ENCODE assay signal across 8 cellular contexts in the genomic region with DNA sequence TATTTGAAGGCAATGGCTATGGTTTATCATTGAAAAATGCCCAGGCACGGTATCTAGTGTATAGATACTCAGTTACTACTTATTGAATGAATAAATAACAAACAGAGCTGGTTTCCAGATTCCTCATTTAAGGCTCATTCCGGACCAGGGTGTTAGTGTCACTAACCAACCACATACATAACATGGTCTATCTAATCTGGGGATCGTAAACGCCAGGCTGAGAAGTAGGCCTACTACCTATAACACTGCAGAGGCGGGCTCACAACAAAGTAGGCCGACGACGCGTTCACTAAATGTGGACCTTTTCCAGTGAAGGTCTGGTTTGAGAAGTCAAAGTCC. TPM values are rescaled to one million over a fixed set of nuclear protein-coding genes. Genes with fewer than 3 reads are reported as not detected.
DNase-seq lines count a peak whose midpoint lies in the region; ATAC-seq and TF ChIP-seq lines count a peak whose summit lies in the region.

No MANE protein-coding gene starts in this region.

- TF ChIP-seq CTCF in RWPE2 (IDR thresholded peaks at IDR 0.05; ENCODE audit: poor library complexity, severe bottlenecking): no peak
- TF ChIP-seq CTCF in foreskin keratinocyte (conservative IDR thresholded peaks at IDR 0.05): no peak

- peaks cover 29% of the 10 kb centered on the region for H3K36me3 ChIP-seq in RWPE2 (ENCODE audit: low read depth)

- no peaks in the 10 kb centered on the region for H3K9me3 ChIP-seq in RWPE2 (ENCODE audit: severe bottlenecking)

- H3K4me1 ChIP-seq in RWPE2 (ENCODE audit: insufficient read depth, poor library complexity, severe bottlenecking): peaks cover 8% of the 10 kb centered on the region
- no peaks in the 10 kb centered on the region for H3K4me1 ChIP-seq in foreskin keratinocyte

- H3K36me3 Mint-ChIP-seq in activated CD8-positive, alpha-beta memory T cell treated with anti-CD3 and anti-CD28 coated beads, Interleukin-2, amount 10 ng/mL, durations not matched to agents 7 days and 5 days: peaks cover 19% of the 10 kb centered on the region
- peaks cover 24% of the 10 kb centered on the region for H3K36me3 Mint-ChIP-seq in stimulated activated memory B cell treated with anti-CD40 and anti-IgM and Interleukin-4, amounts not matched to agents 10 μg/mL and 1 μg/mL and 100 μg/mL, for 72 hours

- H3K27ac ChIP-seq in RWPE2 (ENCODE audit: poor library complexity, severe bottlenecking): peak overlapping the region; percentile 77
- peak overlapping the region; percentile 44 for H3K27ac ChIP-seq in foreskin keratinocyte

- peak overlapping the region; percentile 82 for H3K4me3 Mint-ChIP-seq in activated CD8-positive, alpha-beta memory T cell treated with anti-CD3 and anti-CD28 coated beads, Interleukin-2, amount 10 ng/mL, durations not matched to agents 7 days and 5 days
- H3K4me3 Mint-ChIP-seq in stimulated activated memory B cell treated with anti-CD40 and anti-IgM and Interleukin-4, amounts not matched to agents 10 μg/mL and 1 μg/mL and 100 μg/mL, for 72 hours: peak overlapping the region; percentile 93

- peaks cover 35% of the 10 kb centered on the region for H3K4me1 Mint-ChIP-seq in activated CD8-positive, alpha-beta memory T cell treated with anti-CD3 and anti-CD28 coated beads, Interleukin-2, amount 10 ng/mL, durations not matched to agents 7 days and 5 days
- H3K4me1 Mint-ChIP-seq in stimulated activated memory B cell treated with anti-CD40 and anti-IgM and Interleukin-4, amounts not matched to agents 10 μg/mL and 1 μg/mL and 100 μg/mL, for 72 hours: peaks cover 12% of the 10 kb centered on the region

- H3K27me3 Mint-ChIP-seq in activated CD8-positive, alpha-beta memory T cell treated with anti-CD3 and anti-CD28 coated beads, Interleukin-2, amount 10 ng/mL, durations not matched to agents 7 days and 5 days: no peaks in the 10 kb centered on the region
- H3K27me3 Mint-ChIP-seq in stimulated activated memory B cell treated with anti-CD40 and anti-IgM and Interleukin-4, amounts not matched to agents 10 μg/mL and 1 μg/mL and 100 μg/mL, for 72 hours: no peaks in the 10 kb centered on the region

- H3K4me3 ChIP-seq in RWPE2 (ENCODE audit: severe bottlenecking): peak overlapping the region; percentile 66

- DNase-seq in activated CD8-positive, alpha-beta memory T cell treated with anti-CD3 and anti-CD28 coated beads, Interleukin-2, amount 10 ng/mL, durations not matched to agents 7 days and 5 days: no peak
- no peak for DNase-seq in activated CD8-positive, alpha-beta memory T cell treated with anti-CD3 and anti-CD28 coated beads, Interleukin-2, amount 50 U/mL, for 4 hours
- DNase-seq in RWPE2 (ENCODE audit: low spot score): no peak
- DNase-seq in foreskin keratinocyte: no peak
- no peak for DNase-seq in NCI-H2029 (lab: John Stamatoyannopoulos, UW)
- no peak for DNase-seq in NCI-H774 (lab: John Stamatoyannopoulos, UW)
- no peak for DNase-seq in cerebellar cortex (ENCODE audit: low spot score)

- H3K27me3 ChIP-seq in RWPE2 (ENCODE audit: insufficient read depth, poor library complexity, severe bottlenecking) (no peaks in the 10 kb centered on the region), foreskin keratinocyte (no peaks in the 10 kb centered on the region)

- H3K27ac Mint-ChIP-seq in activated CD8-positive, alpha-beta memory T cell treated with anti-CD3 and anti-CD28 coated beads, Interleukin-2, amount 10 ng/mL, durations not matched to agents 7 days and 5 days: peak overlapping the region; percentile 93
- H3K27ac Mint-ChIP-seq in stimulated activated memory B cell treated with anti-CD40 and anti-IgM and Interleukin-4, amounts not matched to agents 10 μg/mL and 1 μg/mL and 100 μg/mL, for 72 hours: peak overlapping the region; percentile 91

- CTCF ChIA-PET in activated CD8-positive, alpha-beta memory T cell treated with anti-CD3 and anti-CD28 coated beads, Interleukin-2, amount 10 ng/mL, durations not matched to agents 7 days and 5 days (lab: Charles Lee): interaction anchor here (0.9 to 2.4 kb wide), 4 partner anchors 10 to 357 kb away, joined by 3 to 12 read pairs (median 4); no protein-coding TSS in a partner anchor

- no peaks in the 10 kb centered on the region for H3K9me3 Mint-ChIP-seq in activated CD8-positive, alpha-beta memory T cell treated with anti-CD3 and anti-CD28 coated beads, Interleukin-2, amount 10 ng/mL, durations not matched to agents 7 days and 5 days (ENCODE audit: low read depth)
- H3K9me3 Mint-ChIP-seq in stimulated activated memory B cell treated with anti-CD40 and anti-IgM and Interleukin-4, amounts not matched to agents 10 μg/mL and 1 μg/mL and 100 μg/mL, for 72 hours: no peaks in the 10 kb centered on the region

- no peak for ATAC-seq in activated CD8-positive, alpha-beta memory T cell treated with anti-CD3 and anti-CD28 coated beads, Interleukin-2, amount 10 ng/mL, durations not matched to agents 7 days and 5 days
- ATAC-seq in RWPE2 (ENCODE audit: low read depth) (no peak), foreskin keratinocyte (no peak)
- no peak for ATAC-seq in stimulated activated memory B cell treated with anti-CD40 and anti-IgM and Interleukin-4, amounts not matched to agents 10 μg/mL and 1 μg/mL and 100 μg/mL, for 72 hours

RNA-seq across cellular contexts. Expression of a gene that starts 0.4 kb away (rescaled TPM):
- 10 to 100 TPM; 72.0 to 88.6 TPM for total RNA-seq in activated CD8-positive, alpha-beta memory T cell treated with anti-CD3 and anti-CD28 coated beads, Interleukin-2, amount 10 ng/mL, durations not matched to agents 7 days and 5 days
- total RNA-seq in foreskin keratinocyte: 81.9 and 90.5 TPM in 2 replicates
- 126 and 150 TPM in 2 replicates for polyA plus RNA-seq in foreskin keratinocyte

RNA-seq across cellular contexts. Expression of a gene that starts 5.5 kb away (rescaled TPM):
- total RNA-seq in activated CD8-positive, alpha-beta memory T cell treated with anti-CD3 and anti-CD28 coated beads, Interleukin-2, amount 10 ng/mL, durations not matched to agents 7 days and 5 days: 10 to 100 TPM; 36.1 to 42.2 TPM
- 26.5 and 33.1 TPM in 2 replicates for total RNA-seq in foreskin keratinocyte
- polyA plus RNA-seq in foreskin keratinocyte: 12.6 and 12.7 TPM in 2 replicates
